ENCODE assay signal across 1 cellular context in genomic region chr13:30442854-30443379, GRCh38.
TF ChIP-seq lines count a peak whose summit lies in the region.

No MANE protein-coding gene starts in this region.

TF ChIP-seq in K562, 482 proteins besides CTCF, POLR2A, EP300 and RAD21:
- TF ChIP-seq TEAD1 (CRISPR knock-in tag; IDR thresholded peaks at IDR 0.05) (no peak), TAF9B (IDR thresholded peaks at IDR 0.05; ENCODE audit: partially characterized antibody) (no peak), FOXP1 (CRISPR knock-in tag; IDR thresholded peaks at IDR 0.05) (no peak), PHB (CRISPR knock-in tag; IDR thresholded peaks at IDR 0.05) (no peak), HLTF (IDR thresholded peaks at IDR 0.05) (no peak), ZNF133 (CRISPR knock-in tag; IDR thresholded peaks at IDR 0.05) (no peak), CREB3 (tag; conservative IDR thresholded peaks at IDR 0.05; ENCODE audit: low read depth) (no peak), FOS (IDR thresholded peaks at IDR 0.05; ENCODE audit: extremely low read depth, insufficient read length) (no peak), KAT2B (IDR thresholded peaks at IDR 0.05; ENCODE audit: low read depth, low read length) (no peak), ELK1 (CRISPR knock-in tag; IDR thresholded peaks at IDR 0.05) (no peak), ZNF561 (CRISPR knock-in tag; conservative IDR thresholded peaks at IDR 0.05) (no peak)
